In genomic region chr1:55927934-55928333, GRCh38 we compare ENCODE assay signal across 24 cellular contexts.
"Had no signal": no experiment of that assay in that cellular context is flagged by ENCODE, and none has a peak within 500 bp of the region (broad histone marks: within the 10 kb centered on the region; RNA-seq: fewer than 3 reads in every experiment).

No MANE protein-coding gene starts in this region.

- DNase-seq: activated CD4-positive, alpha-beta T cell treated with anti-CD3 and anti-CD28 coated beads for 36 hours; activated CD4-positive, CD25-positive, alpha-beta regulatory T cell; activated naive CD4-positive, alpha-beta T cell; activated T-cell treated with anti-CD3 and anti-CD28 coated beads for 4 hours; activated T-cell treated with anti-CD3 and anti-CD28 coated beads, Interleukin-2, amount 50 U/mL, for 72 hours; central memory CD4-positive, alpha-beta T cell; dermis blood vessel endothelial cell; effector CD4-positive, alpha-beta T cell; esophagus squamous epithelium; left lung; lower lobe of right lung; mesendoderm; natural killer cell; posterior cingulate gyrus; stimulated activated CD4-positive, alpha-beta T cell treated with anti-CD3 and anti-CD28 coated beads, Interleukin-4, amount 100 ng/mL, for 24 hours; stimulated activated naive CD8-positive, alpha-beta T cell treated with anti-CD3 and anti-CD28 coated beads, Interleukin-15, amount 100 ng/mL, for 72 hours; substantia nigra had no signal

- ATAC-seq: activated CD4-positive, alpha-beta T cell treated with anti-CD3 and anti-CD28 coated beads for 36 hours; activated naive CD4-positive, alpha-beta T cell treated with anti-CD3 and anti-CD28 coated beads, Interleukin-2, amount 50 U/mL, for 72 hours; activated T-cell treated with anti-CD3 and anti-CD28 coated beads, Interleukin-2, amount 50 U/mL, for 72 hours; left lung; lower lobe of right lung; natural killer cell; right cardiac atrium; stimulated activated effector memory CD8-positive, alpha-beta T cell treated with anti-CD3 and anti-CD28 coated beads, Interleukin-12 subunit alpha, Interleukin-12 subunit beta, amount 100 ng/mL, for 72 hours; stimulated activated naive CD8-positive, alpha-beta T cell treated with anti-CD3 and anti-CD28 coated beads, Interleukin-15, amount 100 ng/mL, for 72 hours had no signal

- H3K9me3 ChIP-seq: ascending aorta, esophagus squamous epithelium, left lung, lower lobe of right lung, vagina had no signal

- H3K4me1 ChIP-seq: ascending aorta, left lung had no signal

- H3K4me3 ChIP-seq: ascending aorta, esophagus squamous epithelium, left lung, lower lobe of right lung, skin epidermis, vagina had no signal

- H3K27ac ChIP-seq: ascending aorta, epithelial cell of prostate, left lung, lower lobe of right lung had no signal

- H3K27me3 ChIP-seq: ascending aorta, esophagus squamous epithelium, left lung, vagina had no signal

- H3K36me3 ChIP-seq: ascending aorta, esophagus squamous epithelium, left lung, lower lobe of right lung, vagina had no signal
